Comparison of ENCODE assay signal across 21 cellular contexts in genomic region chr3:63918321-63918720, GRCh38. TPM values are rescaled to one million over a fixed set of nuclear protein-coding genes. Genes with fewer than 3 reads are reported as not detected.
DNase-seq lines count a peak whose midpoint lies in the region; ATAC-seq and TF ChIP-seq lines count a peak whose summit lies in the region.
"Had no signal": no experiment of that assay in that cellular context is flagged by ENCODE, and none has a peak within 500 bp of the region (broad histone marks: within the 10 kb centered on the region; RNA-seq: fewer than 3 reads in every experiment).

No MANE protein-coding gene starts in this region.

- H3K9me3 ChIP-seq in osteoblast (ENCODE audit: low read depth, low read length) = no peaks in the 10 kb centered on the region

- peaks cover 42% of the 10 kb centered on the region for H3K4me1 Mint-ChIP-seq in activated CD4-positive, alpha-beta T cell treated with anti-CD3 and anti-CD28 coated beads, Interleukin-2, amount 10 ng/mL, durations not matched to agents 24 days and 14 days

- no peak overlapping the region for H3K4me3 Mint-ChIP-seq in activated CD4-positive, alpha-beta T cell treated with anti-CD3 and anti-CD28 coated beads, Interleukin-2, amount 10 ng/mL, durations not matched to agents 24 days and 14 days
- H3K4me3 Mint-ChIP-seq: activated B cell treated with CpG ODN at 0.5 μM for 24 hours; activated naive CD8-positive, alpha-beta T cell treated with anti-CD3 and anti-CD28 coated beads for 36 hours had no signal

- H3K27me3 Mint-ChIP-seq in activated CD4-positive, alpha-beta T cell treated with anti-CD3 and anti-CD28 coated beads, Interleukin-2, amount 10 ng/mL, durations not matched to agents 24 days and 14 days = no peaks in the 10 kb centered on the region
- H3K27me3 Mint-ChIP-seq: activated B cell treated with CpG ODN at 0.5 μM for 24 hours; activated naive CD8-positive, alpha-beta T cell treated with anti-CD3 and anti-CD28 coated beads for 36 hours; progenitor cell of endocrine pancreas had no signal

- H3K27ac ChIP-seq in osteoblast (ENCODE audit: low read depth, low read length) = peak overlapping the region; percentile 19
- H3K27ac ChIP-seq: hepatocyte had no signal

- peaks cover 26% of the 10 kb centered on the region for H3K4me1 ChIP-seq in osteoblast (ENCODE audit: insufficient read depth, low read length)

- H3K27me3 ChIP-seq in osteoblast (ENCODE audit: insufficient read depth, low read length) = no peaks in the 10 kb centered on the region
- H3K27me3 ChIP-seq: hepatocyte had no signal

- no peak for ATAC-seq in GM21619 (IDR thresholded peaks at IDR 0.05; ENCODE audit: unreplicated experiment)

- H3K36me3 ChIP-seq in osteoblast (ENCODE audit: insufficient read depth, low read length) = peaks cover 50% of the 10 kb centered on the region

- H3K9me3 Mint-ChIP-seq in activated CD4-positive, alpha-beta T cell treated with anti-CD3 and anti-CD28 coated beads, Interleukin-2, amount 10 ng/mL, durations not matched to agents 24 days and 14 days = no peaks in the 10 kb centered on the region
- H3K9me3 Mint-ChIP-seq: activated B cell treated with CpG ODN at 0.5 μM for 24 hours; activated naive CD8-positive, alpha-beta T cell treated with anti-CD3 and anti-CD28 coated beads for 36 hours had no signal

- H2AFZ ChIP-seq in osteoblast (ENCODE audit: low read length) = no peak overlapping the region
- H2AFZ ChIP-seq: hepatocyte had no signal

- H3K79me2 ChIP-seq in osteoblast (ENCODE audit: insufficient read depth, low read length) = peaks cover 88% of the 10 kb centered on the region

- no peak overlapping the region for H3K4me3 ChIP-seq in epithelial cell of esophagus (ENCODE audit: low read length)
- no peak overlapping the region for H3K4me3 ChIP-seq in osteoblast (ENCODE audit: insufficient read depth, low read length)
- H3K4me3 ChIP-seq: hepatocyte had no signal

- intact Hi-C loops in activated CD4-positive, alpha-beta T cell treated with anti-CD3 and anti-CD28 coated beads, Interleukin-2, amount 10 ng/mL, durations not matched to agents 24 days and 14 days (cut with micrococcal nuclease) = no loop called here

- H3K27ac Mint-ChIP-seq in activated CD4-positive, alpha-beta T cell treated with anti-CD3 and anti-CD28 coated beads, Interleukin-2, amount 10 ng/mL, durations not matched to agents 24 days and 14 days = peak overlapping the region; percentile 16
- H3K27ac Mint-ChIP-seq: activated B cell treated with CpG ODN at 0.5 μM for 24 hours; activated naive CD8-positive, alpha-beta T cell treated with anti-CD3 and anti-CD28 coated beads for 36 hours; progenitor cell of endocrine pancreas had no signal

- peaks cover 24% of the 10 kb centered on the region for H4K20me1 ChIP-seq in osteoblast (ENCODE audit: insufficient read depth, low read length)

- H3K4me2 ChIP-seq in osteoblast (ENCODE audit: insufficient read depth, low read length) = no peak overlapping the region
- H3K4me2 ChIP-seq: hepatocyte had no signal

- TF ChIP-seq CTCF in epithelial cell of esophagus (IDR thresholded peaks at IDR 0.05; ENCODE audit: insufficient read depth, low read depth, low read length, missing control alignments) (no peak), osteoblast (IDR thresholded peaks at IDR 0.05; ENCODE audit: extremely low read depth, low read depth, low read length) (no peak)

- DNase-seq in activated CD4-positive, alpha-beta T cell treated with anti-CD3 and anti-CD28 coated beads, Interleukin-2, amount 10 ng/mL, durations not matched to agents 24 days and 14 days = no peak
- DNase-seq in activated CD4-positive, alpha-beta T cell treated with anti-CD3 and anti-CD28 coated beads for 4 hours = no peak
- DNase-seq in M059J (ENCODE audit: low read depth) (peak; percentile 11), epithelial cell of esophagus (ENCODE audit: low read depth) (peak; percentile 54), osteoblast (ENCODE audit: insufficient read length, low spot score, missing footprints) (peak; percentile 84), NCI-H2107 (lab: John Stamatoyannopoulos, UW) (no peak)
- DNase-seq in stimulated activated naive CD4-positive, alpha-beta T cell treated with Interleukin-2 at 50 U/mL for 16 hours (lab: John Stamatoyannopoulos, UW) = no peak
- DNase-seq: activated B cell treated with CpG ODN at 0.5 μM for 24 hours; activated CD8-positive, alpha-beta memory T cell treated with anti-CD3 and anti-CD28 coated beads, Interleukin-2, amount 50 U/mL, for 48 hours; activated naive CD8-positive, alpha-beta T cell treated with anti-CD3 and anti-CD28 coated beads for 36 hours; Kasumi-1; left cardiac atrium; NCI-H2029 treated with DMSO at 0.1 percent for 48 hours; NCI-H524; stimulated activated CD4-positive, alpha-beta T cell treated with anti-CD3 and anti-CD28 coated beads, Interleukin-12 subunit alpha, Interleukin-12 subunit beta, amount 100 ng/mL, for 4 hours had no signal

- peaks cover 63% of the 10 kb centered on the region for H3K36me3 Mint-ChIP-seq in activated CD4-positive, alpha-beta T cell treated with anti-CD3 and anti-CD28 coated beads, Interleukin-2, amount 10 ng/mL, durations not matched to agents 24 days and 14 days (ENCODE audit: low read depth)

RNA-seq across cellular contexts. Expression of gene SCAANT1, which starts 6.1 kb away (rescaled TPM):
- not detected in 2 replicates for total RNA-seq in activated CD4-positive, alpha-beta T cell treated with anti-CD3 and anti-CD28 coated beads, Interleukin-2, amount 10 ng/mL, durations not matched to agents 24 days and 14 days
- total RNA-seq in M059J (2014; rRNA removed; shearing (Covaris generic)) = not detected in 2 replicates
- not detected in 2 replicates for total RNA-seq in osteoblast
- total RNA-seq: activated B cell treated with CpG ODN at 0.5 μM for 24 hours; activated naive CD8-positive, alpha-beta T cell treated with anti-CD3 and anti-CD28 coated beads for 36 hours; endothelial cell of umbilical vein; G401; hepatocyte; left cardiac atrium; OCI-LY7; progenitor cell of endocrine pancreas had no signal

RNA-seq across cellular contexts. Expression of gene ATXN7, which starts 54.7 kb away (rescaled TPM):
- total RNA-seq in activated CD4-positive, alpha-beta T cell treated with anti-CD3 and anti-CD28 coated beads, Interleukin-2, amount 10 ng/mL, durations not matched to agents 24 days and 14 days = 37.8 and 39.6 TPM in 2 replicates
- 3.2 and 5.4 TPM in 2 replicates for total RNA-seq in M059J (2014; rRNA removed; shearing (Covaris generic))
- total RNA-seq in osteoblast = 14.4 and 17.0 TPM in 2 replicates

RNA-seq across cellular contexts. Expression of gene THOC7, which starts 54.7 kb away (rescaled TPM):
- total RNA-seq in activated CD4-positive, alpha-beta T cell treated with anti-CD3 and anti-CD28 coated beads, Interleukin-2, amount 10 ng/mL, durations not matched to agents 24 days and 14 days = 106 and 109 TPM in 2 replicates
- 43.6 and 61.4 TPM in 2 replicates for total RNA-seq in M059J (2014; rRNA removed; shearing (Covaris generic))
- 34.8 and 42.3 TPM in 2 replicates for total RNA-seq in osteoblast

Comparison
In these comparisons a context has a peak if more than half of its experiments do, and no peak if none do; other contexts are left out.
1. DNase-seq: peak in M059J (single experiment), epithelial cell of esophagus (single experiment) and osteoblast (single experiment); none in activated CD4-positive, alpha-beta T cell treated with anti-CD3 and anti-CD28 coated beads, Interleukin-2, amount 10 ng/mL, durations not matched to agents 24 days and 14 days (single experiment), activated CD4-positive, alpha-beta T cell treated with anti-CD3 and anti-CD28 coated beads for 4 hours (0 of 2), NCI-H2107 (single experiment) and stimulated activated naive CD4-positive, alpha-beta T cell treated with Interleukin-2 at 50 U/mL for 16 hours (single experiment).